Comparison of ENCODE assay signal across 8 cellular contexts in genomic region chr1:199113265-199113869, GRCh38.
DNase-seq lines count a peak whose midpoint lies in the region; ATAC-seq and TF ChIP-seq lines count a peak whose summit lies in the region.

No MANE protein-coding gene starts in this region.

- H3K9me3 Mint-ChIP-seq in activated naive CD4-positive, alpha-beta T cell treated with anti-CD3 and anti-CD28 coated beads for 36 hours, result no peaks in the 10 kb centered on the region

- DNase-seq in GF-D8 (lab: John Stamatoyannopoulos, UW) (peak; percentile 24), SHP77 treated with DMSO at 0.1 percent for 48 hours (lab: John Stamatoyannopoulos, UW) (peak; percentile 59), left ventricle myocardium inferior (peak; percentile 23), NCI-H510A (lab: John Stamatoyannopoulos, UW) (no peak)
- peak; percentile 87 for DNase-seq in activated naive CD4-positive, alpha-beta T cell treated with anti-CD3 and anti-CD28 coated beads for 36 hours
- DNase-seq in stimulated activated CD4-positive, alpha-beta T cell treated with anti-CD3 and anti-CD28 coated beads, Interleukin-12 subunit alpha, Interleukin-12 subunit beta, amount 100 ng/mL, for 24 hours (ENCODE audit: low read depth in 2 of 2), result peak; percentile 39 to 58

- H3K4me3 ChIP-seq in left ventricle myocardium inferior, result no peak overlapping the region

- CTCF ChIA-PET in activated naive CD4-positive, alpha-beta T cell treated with anti-CD3 and anti-CD28 coated beads for 36 hours (lab: Charles Lee), result interaction anchor here (0.6 to 3.1 kb wide), 29 partner anchors 10 to 383 kb away, joined by 3 to 25 read pairs (median 4); no protein-coding TSS in a partner anchor

- intact Hi-C loops in activated naive CD4-positive, alpha-beta T cell treated with anti-CD3 and anti-CD28 coated beads for 36 hours (cut with micrococcal nuclease), result loop anchor here (1.0 to 10.0 kb wide), 8 partner anchors 130 to 591 kb away; no protein-coding TSS in a partner anchor
- intact Hi-C loops in left ventricle myocardium inferior (cut with micrococcal nuclease), result no loop called here

- no peaks in the 10 kb centered on the region for H3K27me3 ChIP-seq in left ventricle myocardium inferior (ENCODE audit: low read depth)

- H3K36me3 ChIP-seq in left ventricle myocardium inferior, result no peaks in the 10 kb centered on the region

- H3K4me3 Mint-ChIP-seq in activated naive CD4-positive, alpha-beta T cell treated with anti-CD3 and anti-CD28 coated beads for 36 hours, result no peak overlapping the region

- no peak overlapping the region for H3K27ac ChIP-seq in left ventricle myocardium inferior (replicated peaks)

- ATAC-seq in HG03342 (IDR thresholded peaks at IDR 0.05; ENCODE audit: unreplicated experiment) (peak; percentile 74), esophagus mucosa (no peak)

- no peaks in the 10 kb centered on the region for H3K4me1 ChIP-seq in left ventricle myocardium inferior

- H3K4me1 Mint-ChIP-seq in activated naive CD4-positive, alpha-beta T cell treated with anti-CD3 and anti-CD28 coated beads for 36 hours (ENCODE audit: low read depth), result no peaks in the 10 kb centered on the region

- no peaks in the 10 kb centered on the region for H3K27me3 Mint-ChIP-seq in activated naive CD4-positive, alpha-beta T cell treated with anti-CD3 and anti-CD28 coated beads for 36 hours (ENCODE audit: low read depth)

- H3K27ac Mint-ChIP-seq in activated naive CD4-positive, alpha-beta T cell treated with anti-CD3 and anti-CD28 coated beads for 36 hours, result no peak overlapping the region

- TF ChIP-seq CTCF in left ventricle myocardium inferior (IDR thresholded peaks at IDR 0.05; ENCODE audit: borderline replicate concordance), result peak; percentile 78

- no peaks in the 10 kb centered on the region for H3K36me3 Mint-ChIP-seq in activated naive CD4-positive, alpha-beta T cell treated with anti-CD3 and anti-CD28 coated beads for 36 hours (ENCODE audit: low read depth)

- H3K9me3 ChIP-seq in left ventricle myocardium inferior (replicated peaks), result peaks cover 13% of the 10 kb centered on the region
